ENCODE assay signal across 17 cellular contexts in genomic region chr4:16684083-16684482, GRCh38.
DNase-seq lines count a peak whose midpoint lies in the region; ATAC-seq and TF ChIP-seq lines count a peak whose summit lies in the region.
"Had no signal": no experiment of that assay in that cellular context is flagged by ENCODE, and none has a peak within 500 bp of the region (broad histone marks: within the 10 kb centered on the region; RNA-seq: fewer than 3 reads in every experiment).

No MANE protein-coding gene starts in this region.

- H3K27me3 ChIP-seq in liver (ENCODE audit: control insufficient read depth in 4 of 4, insufficient read depth in 4 of 4, low read length in 3 of 4), result no peaks in the 10 kb centered on the region
- H3K27me3 ChIP-seq: breast epithelium had no signal

- POLR2A ChIA-PET in AG04449 (lab: Yijun Ruan, JAX), result no interaction called here

- no peak for TF ChIP-seq RAD21 in liver (IDR thresholded peaks at IDR 0.05)

- H3K4me3 ChIP-seq in AG04449 (ENCODE audit: low read depth, low read length), result no peak overlapping the region
- H3K4me3 ChIP-seq in SK-N-MC, result peak overlapping the region; percentile 0; the same call in 1 of the 2 replicates
- H3K4me3 ChIP-seq in liver (ENCODE audit: low read depth in 1 of 3, low read length in 3 of 3), result no peak overlapping the region
- H3K4me3 ChIP-seq: HAP-1, K562 had no signal

- 0 out of 2 replicates have a peak, but pooled peaks cover 2% of the 10 kb centered on the region for H3K36me3 ChIP-seq in SK-N-MC (ENCODE audit: insufficient read depth, low read length)
- H3K36me3 ChIP-seq in liver (ENCODE audit: control insufficient read depth in 4 of 4, insufficient read depth in 3 of 4, low read depth in 1 of 4, low read length in 3 of 4), result no peaks in the 10 kb centered on the region
- H3K36me3 ChIP-seq: breast epithelium, HAP-1 had no signal

- peaks cover 0 to 3% (median 0%) of the 10 kb centered on the region in 4 donors for H3K4me1 ChIP-seq in liver (ENCODE audit: control insufficient read depth in 4 of 4, insufficient read depth in 4 of 4, low read length in 3 of 4)
- H3K4me1 ChIP-seq: breast epithelium, Caco-2, HAP-1 had no signal

- WGBS in liver, result 56% methylated on average over 6 of the region's 6 CpGs

- DNase-seq in AG04449 (ENCODE audit: low read depth, low spot score), result peak; percentile 83
- no peak for DNase-seq in SK-N-MC (ENCODE audit: low read depth, low spot score)
- DNase-seq in fibroblast of gingiva (ENCODE audit: low read depth), result peak; percentile 59
- no peak for DNase-seq in NCI-H2171 treated with DMSO at 0.1 percent for 48 hours (lab: John Stamatoyannopoulos, UW)
- no peak for DNase-seq in SKM-1 treated with dmso at 0.1 percent for 144 hours (lab: John Stamatoyannopoulos, UW; ENCODE audit: unreplicated experiment)
- DNase-seq: activated gamma-delta T cell; Caco-2; mammary epithelial cell; NCI-H1105 treated with DMSO at 0.1 percent for 48 hours; NCI-H345; stimulated activated naive B cell treated with anti-CD40 and anti-IgM and Interleukin-4, amounts not matched to agents 10 μg/mL and 1 μg/mL and 100 μg/mL, for 72 hours had no signal

- no peak overlapping the region for H3K9ac ChIP-seq in SK-N-MC (ENCODE audit: insufficient read length)
- no peak overlapping the region for H3K9ac ChIP-seq in liver (ENCODE audit: low read depth in 1 of 2, low read length in 2 of 2)

- H3K9me3 ChIP-seq in SK-N-MC (ENCODE audit: low read depth, low read length), result no peaks in the 10 kb centered on the region
- H3K9me3 ChIP-seq in liver (ENCODE audit: control insufficient read depth in 4 of 4, low read length in 3 of 4), result no peaks in the 10 kb centered on the region
- H3K9me3 ChIP-seq: breast epithelium, Caco-2, HAP-1 had no signal

- no peak for ATAC-seq in GM21526 (IDR thresholded peaks at IDR 0.05; ENCODE audit: low FRiP score, unreplicated experiment)
- no peak for ATAC-seq in GM18861 (IDR thresholded peaks at IDR 0.05; ENCODE audit: unreplicated experiment)
- ATAC-seq: K562; stimulated activated naive B cell treated with anti-CD40 and anti-IgM and Interleukin-4, amounts not matched to agents 10 μg/mL and 1 μg/mL and 100 μg/mL, for 72 hours had no signal

- TF ChIP-seq CTCF in AG04449 (IDR thresholded peaks at IDR 0.05; ENCODE audit: insufficient read depth, low read length, missing control alignments), result no peak
- TF ChIP-seq CTCF in liver (IDR thresholded peaks at IDR 0.05; ENCODE audit: low read depth, low read length, missing input control), result no peak

- CTCF ChIA-PET in AG04449 (lab: Yijun Ruan, JAX), result interaction anchor here (0.9 to 1.7 kb wide), 4 partner anchors 13 to 785 kb away, joined by 3 to 4 read pairs (median 3); partner anchors contain the start of gene LDB2

- H3K27ac ChIP-seq in SK-N-MC (peak overlapping the region; percentile 88), liver (ENCODE audit: low read depth in 1 of 2, low read length in 2 of 2) (peak overlapping the region; percentile 47 to 50)

TF ChIP-seq in liver, 16 proteins besides CTCF, POLR2A, EP300 and RAD21:
- TF ChIP-seq TAF1 (conservative IDR thresholded peaks at IDR 0.05) (no peak), GABPA (IDR thresholded peaks at IDR 0.05 in 1 of 2, conservative IDR thresholded peaks at IDR 0.05 in 1 of 2) (no peak), REST (IDR thresholded peaks at IDR 0.05) (no peak), JUND (IDR thresholded peaks at IDR 0.05) (no peak), YY1 (IDR thresholded peaks at IDR 0.05) (no peak), FOXA2 (IDR thresholded peaks at IDR 0.05) (no peak), ZBTB33 (IDR thresholded peaks at IDR 0.05) (no peak), HNF4G (IDR thresholded peaks at IDR 0.05) (no peak), MAX (IDR thresholded peaks at IDR 0.05) (no peak), ATF3 (IDR thresholded peaks at IDR 0.05) (no peak), NR2F2 (IDR thresholded peaks at IDR 0.05) (no peak), HNF4A (conservative IDR thresholded peaks at IDR 0.05) (no peak), EGR1 (IDR thresholded peaks at IDR 0.05; ENCODE audit: low read depth in 2 of 2) (no peak), RXRA (IDR thresholded peaks at IDR 0.05) (no peak), FOXA1 (IDR thresholded peaks at IDR 0.05) (no peak), SP1 (IDR thresholded peaks at IDR 0.05) (no peak)

Comparison
In these comparisons a context has a peak if more than half of its experiments do, and no peak if none do; other contexts are left out.
1. DNase-seq: peak in AG04449 (single experiment) and fibroblast of gingiva (single experiment); none in SK-N-MC (single experiment), NCI-H2171 treated with DMSO at 0.1 percent for 48 hours (single experiment) and SKM-1 treated with dmso at 0.1 percent for 144 hours (single experiment).